Comparison of ENCODE assay signal across 1 cellular context in genomic region chr2:16960579-16960978, GRCh38.
TF ChIP-seq lines count a peak whose summit lies in the region.

No MANE protein-coding gene starts in this region.

TF ChIP-seq in HepG2, 621 proteins besides CTCF, POLR2A, EP300 and RAD21 (continued from another document):
- TF ChIP-seq ZNF142 (CRISPR knock-in tag; IDR thresholded peaks at IDR 0.05), result no peak
